In genomic region chr20:46088409-46089075, GRCh38 we compare ENCODE assay signal across 8 cellular contexts. TPM values are rescaled to one million over a fixed set of nuclear protein-coding genes. Genes with fewer than 3 reads are reported as not detected.
A peak's percentile ranks its signal among the peaks of the same experiment; 100 is the strongest.
DNase-seq lines count a peak whose midpoint lies in the region; ATAC-seq and TF ChIP-seq lines count a peak whose summit lies in the region.

No MANE protein-coding gene starts in this region.

- ATAC-seq in heart left ventricle (no peak), Right ventricle myocardium inferior (no peak)

- DNase-seq in heart left ventricle (no peak), Right ventricle myocardium inferior (ENCODE audit: missing footprints) (no peak), SW480 (ENCODE audit: low spot score) (peak; percentile 33), fibroblast of lung (ENCODE audit: low read depth in 2 of 2) (peak; percentile 12 to 33), pons (ENCODE audit: low spot score) (peak; percentile 43), NCI-H1436 (lab: John Stamatoyannopoulos, UW) (no peak), NCI-H187 treated with DMSO at 0.1 percent for 48 hours (lab: John Stamatoyannopoulos, UW) (no peak), HUDEP-2 (lab: John Stamatoyannopoulos, UW; ENCODE audit: unreplicated experiment in 76 of 76) (no peak)

- TF ChIP-seq CTCF in heart left ventricle (IDR thresholded peaks at IDR 0.05) = no peak
- no peak for TF ChIP-seq CTCF in fibroblast of lung (conservative IDR thresholded peaks at IDR 0.05 in 1 of 2, IDR thresholded peaks at IDR 0.05 in 1 of 2; ENCODE audit: low read depth in 1 of 2, low read length in 2 of 2)

- H3K4me1 ChIP-seq in heart left ventricle = peaks cover 6 to 62% (median 57%) of the 10 kb centered on the region in 12 donors
- H3K4me1 ChIP-seq in fibroblast of lung (ENCODE audit: control insufficient read depth, extremely low read depth, insufficient read depth, low read length) = peaks cover 3% of the 10 kb centered on the region

- H3K9ac ChIP-seq in fibroblast of lung (ENCODE audit: insufficient read depth, low read length) = peak overlapping the region; percentile 99

- no peak overlapping the region for H2AFZ ChIP-seq in fibroblast of lung (ENCODE audit: low read length)

- peaks cover 58% of the 10 kb centered on the region for H3K79me2 ChIP-seq in fibroblast of lung (ENCODE audit: control insufficient read depth, insufficient read depth, low read length)

- intact Hi-C loops in heart left ventricle (cut with DNase I) (loop anchor here in 6 of 10 donors (1.0 to 10.0 kb wide), 5 partner anchors 30 to 114 kb away; partner anchors contain the start of genes CD40 (in 2 of the 6), SLC12A5 (in 2 of the 6) and ZNF335 (in 1 of the 6)), Right ventricle myocardium inferior (cut with DNase I) (loop anchor here (5.0 to 10.0 kb wide), 2 partner anchors 61 to 264 kb away; partner anchors contain the start of genes SLC12A5 and TNNC2)

- H3K27ac ChIP-seq in heart left ventricle (peak overlapping the region in 11 of 12 donors; percentile 94 to 100 (median 99)), fibroblast of lung (ENCODE audit: insufficient read depth, low read length) (peak overlapping the region; percentile 96)

- H4K20me1 ChIP-seq in fibroblast of lung (ENCODE audit: control insufficient read depth, extremely low read depth, insufficient read depth, low read length) = peaks cover 7% of the 10 kb centered on the region

- H3K27me3 ChIP-seq in heart left ventricle (no peaks in the 10 kb centered on the region), fibroblast of lung (ENCODE audit: control insufficient read depth, insufficient read depth, low read length) (no peaks in the 10 kb centered on the region)

- peaks cover 0 to 8% (median 0%) of the 10 kb centered on the region in 9 donors for H3K36me3 ChIP-seq in heart left ventricle
- H3K36me3 ChIP-seq in fibroblast of lung (ENCODE audit: control insufficient read depth, insufficient read depth, low read length) = no peaks in the 10 kb centered on the region

- H3K9me3 ChIP-seq in heart left ventricle = no peaks in the 10 kb centered on the region
- no peaks in the 10 kb centered on the region for H3K9me3 ChIP-seq in fibroblast of lung (ENCODE audit: control insufficient read depth, insufficient read depth, low read depth, low read length)

- 6 to 9% (median 8%) methylated on average over 10 of the region's 10 CpGs for WGBS in heart left ventricle, 4 donors

- H3K4me2 ChIP-seq in fibroblast of lung (ENCODE audit: extremely low read depth, insufficient read depth, low read length) = peak overlapping the region; percentile 85

- H3K4me3 ChIP-seq in heart left ventricle (peak overlapping the region; percentile 52 to 96 (median 86)), fibroblast of lung (replicated peaks in 1 of 4; ENCODE audit: control extremely low read depth in 1 of 4, insufficient read depth in 1 of 4, low read depth in 3 of 4, low read length in 4 of 4) (peak overlapping the region; percentile 71 to 89 (median 80))

- TF ChIP-seq POLR2A in heart left ventricle (IDR thresholded peaks at IDR 0.05) = no peak

RNA-seq across cellular contexts. Expression of gene NCOA5, which starts 1.2 kb away (rescaled TPM):
- total RNA-seq in heart left ventricle = 10 to 100 TPM in 7 of 9 donors, 1 to 10 TPM in 2; 9.5 to 17.4 (median 12.5) TPM
- 10 to 100 TPM in 1 of 2 donors, 1 to 10 TPM in 1; 5.7 to 11.9 TPM for polyA plus RNA-seq in heart left ventricle
- total RNA-seq in Right ventricle myocardium inferior = 19.4 TPM
- 8.1 and 10.0 TPM in 2 replicates for total RNA-seq in fibroblast of lung
- polyA plus RNA-seq in fibroblast of lung = 18.0 and 25.7 TPM in 2 replicates
- 13.4 and 19.3 TPM in 2 replicates for polyA plus RNA-seq in fibroblast of lung (2012)
- polyA minus RNA-seq in fibroblast of lung (ENCODE audit: low replicate concordance) = 16.5 and 24.6 TPM in 2 replicates

RNA-seq across cellular contexts. Expression of gene CD40, which starts 29.6 kb away (rescaled TPM):
- 10 to 100 TPM in 2 of 9 donors, 1 to 10 TPM in 7; 3.5 to 38.3 (median 5.7) TPM for total RNA-seq in heart left ventricle
- polyA plus RNA-seq in heart left ventricle = 1 to 10 TPM; 4.7 to 5.5 TPM
- 8.0 TPM for total RNA-seq in Right ventricle myocardium inferior
- total RNA-seq in fibroblast of lung = 2.3 and 3.1 TPM in 2 replicates
- 0.54 and 1.5 TPM in 2 replicates for polyA plus RNA-seq in fibroblast of lung
- 0.56 and 1.4 TPM in 2 replicates for polyA plus RNA-seq in fibroblast of lung (2012)
- polyA minus RNA-seq in fibroblast of lung (ENCODE audit: low replicate concordance) = 0.56 TPM in 1 of 2 replicates, not detected in the other

RNA-seq across cellular contexts. Expression of gene SLC12A5, which starts 59.5 kb away (rescaled TPM):
- total RNA-seq in heart left ventricle = 1 to 10 TPM in 2 of 9 donors, under 1 TPM in 1, not detected in 6; 0.73 to 1.7 (median 1.2) TPM
- polyA plus RNA-seq in heart left ventricle = not detected
- not detected for total RNA-seq in Right ventricle myocardium inferior
- 0.26 and 0.50 TPM in 2 replicates for total RNA-seq in fibroblast of lung
- 0.11 and 0.27 TPM in 2 replicates for polyA plus RNA-seq in fibroblast of lung
- 0.29 and 1.6 TPM in 2 replicates for polyA plus RNA-seq in fibroblast of lung (2012)
- polyA minus RNA-seq in fibroblast of lung (ENCODE audit: low replicate concordance) = not detected in 2 replicates

Comparison
In these comparisons a context has a peak if more than half of its experiments do, and no peak if none do; other contexts are left out.
1. DNase-seq: peak in SW480 (single experiment), fibroblast of lung (2 of 2) and pons (single experiment); none in heart left ventricle (0 of 5), Right ventricle myocardium inferior (single experiment), NCI-H1436 (single experiment), NCI-H187 treated with DMSO at 0.1 percent for 48 hours (single experiment) and HUDEP-2 (0 of 76).